ENCODE assay signal across 1 cellular context in genomic region chr17:30477083-30477757, GRCh38.
TF ChIP-seq lines count a peak whose summit lies in the region.

Gene GOSR1, plus strand, starts transcription at chr17:30477408. Its CDS starts 26 bp downstream, at chr17:30477434.

TF ChIP-seq in HepG2, 621 proteins besides CTCF, POLR2A, EP300 and RAD21 (continued from another document and continues in another):
- TF ChIP-seq WIZ (CRISPR knock-in tag; IDR thresholded peaks at IDR 0.05) = no peak
- TF ChIP-seq SRSF9 (IDR thresholded peaks at IDR 0.05; ENCODE audit: borderline replicate concordance, insufficient read depth, low read depth, low read length, poor library complexity, severe bottlenecking) = no peak
- no peak for TF ChIP-seq KAT2B (IDR thresholded peaks at IDR 0.05; ENCODE audit: borderline replicate concordance, low read depth, low read length)
- no peak for TF ChIP-seq ZNF569 (CRISPR knock-in tag; IDR thresholded peaks at IDR 0.05; ENCODE audit: borderline replicate concordance)
- TF ChIP-seq, protein P1, sequence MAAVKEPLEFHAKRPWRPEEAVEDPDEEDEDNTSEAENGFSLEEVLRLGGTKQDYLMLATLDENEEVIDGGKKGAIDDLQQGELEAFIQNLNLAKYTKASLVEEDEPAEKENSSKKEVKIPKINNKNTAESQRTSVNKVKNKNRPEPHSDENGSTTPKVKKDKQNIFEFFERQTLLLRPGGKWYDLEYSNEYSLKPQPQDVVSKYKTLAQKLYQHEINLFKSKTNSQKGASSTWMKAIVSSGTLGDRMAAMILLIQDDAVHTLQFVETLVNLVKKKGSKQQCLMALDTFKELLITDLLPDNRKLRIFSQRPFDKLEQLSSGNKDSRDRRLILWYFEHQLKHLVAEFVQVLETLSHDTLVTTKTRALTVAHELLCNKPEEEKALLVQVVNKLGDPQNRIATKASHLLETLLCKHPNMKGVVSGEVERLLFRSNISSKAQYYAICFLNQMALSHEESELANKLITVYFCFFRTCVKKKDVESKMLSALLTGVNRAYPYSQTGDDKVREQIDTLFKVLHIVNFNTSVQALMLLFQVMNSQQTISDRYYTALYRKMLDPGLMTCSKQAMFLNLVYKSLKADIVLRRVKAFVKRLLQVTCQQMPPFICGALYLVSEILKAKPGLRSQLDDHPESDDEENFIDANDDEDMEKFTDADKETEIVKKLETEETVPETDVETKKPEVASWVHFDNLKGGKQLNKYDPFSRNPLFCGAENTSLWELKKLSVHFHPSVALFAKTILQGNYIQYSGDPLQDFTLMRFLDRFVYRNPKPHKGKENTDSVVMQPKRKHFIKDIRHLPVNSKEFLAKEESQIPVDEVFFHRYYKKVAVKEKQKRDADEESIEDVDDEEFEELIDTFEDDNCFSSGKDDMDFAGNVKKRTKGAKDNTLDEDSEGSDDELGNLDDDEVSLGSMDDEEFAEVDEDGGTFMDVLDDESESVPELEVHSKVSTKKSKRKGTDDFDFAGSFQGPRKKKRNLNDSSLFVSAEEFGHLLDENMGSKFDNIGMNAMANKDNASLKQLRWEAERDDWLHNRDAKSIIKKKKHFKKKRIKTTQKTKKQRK (IDR thresholded peaks at IDR 0.05; ENCODE audit: low read length) = no peak
- no peak for TF ChIP-seq ZNF674 (CRISPR knock-in tag; IDR thresholded peaks at IDR 0.05; ENCODE audit: low read depth)
- no peak for TF ChIP-seq ZBTB37 (CRISPR knock-in tag; IDR thresholded peaks at IDR 0.05)
- peak; percentile 59; the same call in 1 of the 3 replicates for TF ChIP-seq MXI1 (IDR thresholded peaks at IDR 0.05; ENCODE audit: borderline replicate concordance, low read depth, low read length)
- peak; percentile 83 for TF ChIP-seq DRAP1 (CRISPR knock-in tag; IDR thresholded peaks at IDR 0.05)
- no peak for TF ChIP-seq CHD2 (IDR thresholded peaks at IDR 0.05; ENCODE audit: low read depth, low read length)
- peak; percentile 36; the same call in 1 of the 2 replicates for TF ChIP-seq JDP2 (CRISPR knock-in tag; IDR thresholded peaks at IDR 0.05; ENCODE audit: borderline replicate concordance)
- TF ChIP-seq REPIN1 (CRISPR knock-in tag; IDR thresholded peaks at IDR 0.05; ENCODE audit: borderline replicate concordance, low read depth) = peak; percentile 85; the same call in 1 of the 2 replicates
- TF ChIP-seq KDM3A (CRISPR knock-in tag; IDR thresholded peaks at IDR 0.05; ENCODE audit: low read depth) = peak; percentile 89
- TF ChIP-seq HIC2 (CRISPR knock-in tag; IDR thresholded peaks at IDR 0.05; ENCODE audit: low read depth) = no peak
- TF ChIP-seq ZNF256 (CRISPR knock-in tag; conservative IDR thresholded peaks at IDR 0.05) = 0 out of 2 replicates have a peak, but pooled peaks have one; percentile 60
- TF ChIP-seq, protein P2, sequence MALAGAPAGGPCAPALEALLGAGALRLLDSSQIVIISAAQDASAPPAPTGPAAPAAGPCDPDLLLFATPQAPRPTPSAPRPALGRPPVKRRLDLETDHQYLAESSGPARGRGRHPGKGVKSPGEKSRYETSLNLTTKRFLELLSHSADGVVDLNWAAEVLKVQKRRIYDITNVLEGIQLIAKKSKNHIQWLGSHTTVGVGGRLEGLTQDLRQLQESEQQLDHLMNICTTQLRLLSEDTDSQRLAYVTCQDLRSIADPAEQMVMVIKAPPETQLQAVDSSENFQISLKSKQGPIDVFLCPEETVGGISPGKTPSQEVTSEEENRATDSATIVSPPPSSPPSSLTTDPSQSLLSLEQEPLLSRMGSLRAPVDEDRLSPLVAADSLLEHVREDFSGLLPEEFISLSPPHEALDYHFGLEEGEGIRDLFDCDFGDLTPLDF (CRISPR knock-in tag; IDR thresholded peaks at IDR 0.05) = peak; percentile 64
- 0 out of 2 replicates have a peak, but pooled peaks have one; percentile 20 for TF ChIP-seq HNF4A (CRISPR knock-in tag; IDR thresholded peaks at IDR 0.05)
- peak; percentile 77 for TF ChIP-seq RXRA (CRISPR knock-in tag; IDR thresholded peaks at IDR 0.05)
- no peak for TF ChIP-seq ZNF557 (CRISPR knock-in tag; IDR thresholded peaks at IDR 0.05)
- TF ChIP-seq, protein P3, sequence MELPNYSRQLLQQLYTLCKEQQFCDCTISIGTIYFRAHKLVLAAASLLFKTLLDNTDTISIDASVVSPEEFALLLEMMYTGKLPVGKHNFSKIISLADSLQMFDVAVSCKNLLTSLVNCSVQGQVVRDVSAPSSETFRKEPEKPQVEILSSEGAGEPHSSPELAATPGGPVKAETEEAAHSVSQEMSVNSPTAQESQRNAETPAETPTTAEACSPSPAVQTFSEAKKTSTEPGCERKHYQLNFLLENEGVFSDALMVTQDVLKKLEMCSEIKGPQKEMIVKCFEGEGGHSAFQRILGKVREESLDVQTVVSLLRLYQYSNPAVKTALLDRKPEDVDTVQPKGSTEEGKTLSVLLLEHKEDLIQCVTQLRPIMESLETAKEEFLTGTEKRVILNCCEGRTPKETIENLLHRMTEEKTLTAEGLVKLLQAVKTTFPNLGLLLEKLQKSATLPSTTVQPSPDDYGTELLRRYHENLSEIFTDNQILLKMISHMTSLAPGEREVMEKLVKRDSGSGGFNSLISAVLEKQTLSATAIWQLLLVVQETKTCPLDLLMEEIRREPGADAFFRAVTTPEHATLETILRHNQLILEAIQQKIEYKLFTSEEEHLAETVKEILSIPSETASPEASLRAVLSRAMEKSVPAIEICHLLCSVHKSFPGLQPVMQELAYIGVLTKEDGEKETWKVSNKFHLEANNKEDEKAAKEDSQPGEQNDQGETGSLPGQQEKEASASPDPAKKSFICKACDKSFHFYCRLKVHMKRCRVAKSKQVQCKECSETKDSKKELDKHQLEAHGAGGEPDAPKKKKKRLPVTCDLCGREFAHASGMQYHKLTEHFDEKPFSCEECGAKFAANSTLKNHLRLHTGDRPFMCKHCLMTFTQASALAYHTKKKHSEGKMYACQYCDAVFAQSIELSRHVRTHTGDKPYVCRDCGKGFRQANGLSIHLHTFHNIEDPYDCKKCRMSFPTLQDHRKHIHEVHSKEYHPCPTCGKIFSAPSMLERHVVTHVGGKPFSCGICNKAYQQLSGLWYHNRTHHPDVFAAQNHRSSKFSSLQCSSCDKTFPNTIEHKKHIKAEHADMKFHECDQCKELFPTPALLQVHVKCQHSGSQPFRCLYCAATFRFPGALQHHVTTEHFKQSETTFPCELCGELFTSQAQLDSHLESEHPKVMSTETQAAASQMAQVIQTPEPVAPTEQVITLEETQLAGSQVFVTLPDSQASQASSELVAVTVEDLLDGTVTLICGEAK (IDR thresholded peaks at IDR 0.05) = no peak
- TF ChIP-seq, protein P3 (CRISPR knock-in tag; IDR thresholded peaks at IDR 0.05) = peak; percentile 81
- peak; percentile 76 for TF ChIP-seq SIX4 (CRISPR knock-in tag; IDR thresholded peaks at IDR 0.05)
- TF ChIP-seq ZFY (CRISPR knock-in tag; IDR thresholded peaks at IDR 0.05) = peak; percentile 99
- no peak for TF ChIP-seq MYNN (CRISPR knock-in tag; IDR thresholded peaks at IDR 0.05; ENCODE audit: low read depth)
- TF ChIP-seq IKZF5 (CRISPR knock-in tag; IDR thresholded peaks at IDR 0.05) = peak; percentile 89
- TF ChIP-seq AHR (CRISPR knock-in tag; IDR thresholded peaks at IDR 0.05) = peak; percentile 77
- TF ChIP-seq TP53 (CRISPR knock-in tag; conservative IDR thresholded peaks at IDR 0.05) = 0 out of 2 replicates have a peak, but pooled peaks have one; percentile 43
- TF ChIP-seq MNT (IDR thresholded peaks at IDR 0.05) = no peak
- TF ChIP-seq ZSCAN12 (CRISPR knock-in tag; IDR thresholded peaks at IDR 0.05) = no peak
- TF ChIP-seq SYNCRIP (IDR thresholded peaks at IDR 0.05; ENCODE audit: insufficient read depth, low read depth, low read length) = no peak
- TF ChIP-seq RFX3 (CRISPR knock-in tag; IDR thresholded peaks at IDR 0.05) = no peak
- TF ChIP-seq SMYD3 (CRISPR knock-in tag; IDR thresholded peaks at IDR 0.05) = 0 out of 2 replicates have a peak, but pooled peaks have one; percentile 27
- peak; percentile 30; the same call in 1 of the 2 replicates for TF ChIP-seq ZFP36L1 (CRISPR knock-in tag; IDR thresholded peaks at IDR 0.05)
- TF ChIP-seq MYC (CRISPR knock-in tag; IDR thresholded peaks at IDR 0.05; ENCODE audit: borderline replicate concordance) = peak; percentile 84
